Comparison of ENCODE assay signal across 8 cellular contexts in the genomic region with DNA sequence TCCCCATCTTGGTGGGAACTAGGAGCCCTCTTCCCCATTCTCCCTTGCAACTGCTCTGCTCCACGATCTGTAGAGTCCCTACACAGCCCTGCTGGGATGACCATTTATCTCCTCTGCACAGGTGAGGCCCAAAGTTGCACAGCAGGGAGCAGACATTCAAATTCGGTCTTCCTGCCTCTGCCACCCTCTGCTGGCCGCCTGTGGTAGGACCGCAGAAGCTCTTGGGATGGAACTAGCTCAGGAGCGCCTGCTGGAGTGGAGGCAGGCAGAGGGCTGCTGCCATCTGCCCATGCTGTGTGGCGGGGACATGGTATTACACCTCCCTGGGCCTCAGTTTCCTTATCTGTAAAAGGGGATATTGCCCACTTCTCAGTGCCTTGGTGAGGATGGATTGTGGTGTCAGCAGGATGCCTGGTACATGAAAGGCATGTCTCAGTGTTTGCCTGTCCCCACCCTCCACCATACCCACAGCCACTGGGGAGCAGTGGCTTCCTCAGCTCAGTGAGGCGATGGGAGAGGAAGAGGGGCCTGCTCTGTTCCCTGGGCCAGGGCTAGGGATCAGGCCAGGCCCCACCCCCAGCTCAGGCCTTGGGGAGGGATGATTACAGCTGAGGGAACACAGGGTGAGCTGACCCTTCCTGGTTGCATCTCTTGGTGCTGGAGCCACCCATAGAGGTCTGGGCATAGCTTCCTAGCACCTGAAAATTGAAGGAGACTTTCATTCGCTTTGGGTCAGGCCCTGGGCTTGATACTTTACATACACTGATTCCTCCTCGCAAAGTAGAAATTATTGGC. TPM values are rescaled to one million over a fixed set of nuclear protein-coding genes. Genes with fewer than 3 reads are reported as not detected.
DNase-seq lines count a peak whose midpoint lies in the region; ATAC-seq and TF ChIP-seq lines count a peak whose summit lies in the region.

No MANE protein-coding gene starts in this region.

- no peak for TF ChIP-seq EP300 in transverse colon (IDR thresholded peaks at IDR 0.05; ENCODE audit: low read depth)

- in situ Hi-C loops in transverse colon (cut with MboI; ENCODE audit: low pct_ligation_motif_present in 1 of 4, low pct_unique_long_range_greater_than_20kb in 1 of 4, low sequenced_read_pairs in 3 of 4) = loop anchor here in 2 of 4 donors (5.0 kb wide), 2 partner anchors 39 to 44 kb away; no protein-coding TSS in a partner anchor

- intact Hi-C loops in transverse colon (cut with DNase I; ENCODE audit: low total_unique reads) = loop anchor here (1.0 kb wide), 1 partner anchor 44 kb away; no protein-coding TSS in a partner anchor

- no peaks in the 10 kb centered on the region for H3K4me1 ChIP-seq in SJCRH30
- H3K4me1 ChIP-seq in transverse colon = peaks cover 39 to 74% (median 54%) of the 10 kb centered on the region in 4 donors

- H3K36me3 ChIP-seq in MG63 (no peaks in the 10 kb centered on the region), SJCRH30 (no peaks in the 10 kb centered on the region), transverse colon (no peaks in the 10 kb centered on the region)

- H3K9me3 ChIP-seq in MG63 = no peaks in the 10 kb centered on the region
- H3K9me3 ChIP-seq in SJCRH30 (replicated peaks) = no peaks in the 10 kb centered on the region
- no peaks in the 10 kb centered on the region for H3K9me3 ChIP-seq in transverse colon

- H3K36me3 Mint-ChIP-seq in osteocyte (ENCODE audit: unreplicated experiment) = no peaks in the 10 kb centered on the region

- H3K9me3 Mint-ChIP-seq in osteocyte (ENCODE audit: unreplicated experiment) = no peaks in the 10 kb centered on the region

- ATAC-seq in GM21825 (IDR thresholded peaks at IDR 0.05; ENCODE audit: unreplicated experiment) = peak; percentile 89

- no peak overlapping the region for H3K4me3 Mint-ChIP-seq in osteocyte (ENCODE audit: unreplicated experiment)

- 31% methylated on average over 9 of the region's 9 CpGs; no CpG with 5 or more reads in 1 of the 2 donors for WGBS in transverse colon (ENCODE audit: low coverage in 1 of 2), 2 donors

- TF ChIP-seq CTCF in osteocyte (IDR thresholded peaks at IDR 0.05) (peak; percentile 94), transverse colon (IDR thresholded peaks at IDR 0.05) (peak; percentile 91 to 98 (median 96))

- no peaks in the 10 kb centered on the region for H3K27me3 Mint-ChIP-seq in osteocyte (ENCODE audit: unreplicated experiment)

- no peak for TF ChIP-seq POLR2A in transverse colon (IDR thresholded peaks at IDR 0.05)

- H3K27ac Mint-ChIP-seq in osteocyte (ENCODE audit: unreplicated experiment) = no peak overlapping the region

- no peak overlapping the region for H3K4me3 ChIP-seq in MG63
- H3K4me3 ChIP-seq in SJCRH30 = no peak overlapping the region
- no peak overlapping the region for H3K4me3 ChIP-seq in transverse colon

- peaks cover 1% of the 10 kb centered on the region for H3K4me1 Mint-ChIP-seq in osteocyte (ENCODE audit: unreplicated experiment)

- H3K27me3 ChIP-seq in MG63 (no peaks in the 10 kb centered on the region), SJCRH30 (no peaks in the 10 kb centered on the region), transverse colon (no peaks in the 10 kb centered on the region)

- H3K27ac ChIP-seq in SJCRH30 (no peak overlapping the region), transverse colon (peak overlapping the region; percentile 88 to 94 (median 94))

- peak; percentile 72 for DNase-seq in EH (ENCODE audit: low read depth)
- peak; percentile 60 for DNase-seq in MG63
- peak; percentile 63 to 75 for DNase-seq in SJCRH30
- DNase-seq in activated gamma-delta T cell (lab: John Stamatoyannopoulos, UW) = peak; percentile 25
- DNase-seq in foreskin melanocyte = peak; percentile 38
- no peak for DNase-seq in osteocyte (ENCODE audit: extremely low spot score, unreplicated experiment)
- DNase-seq in transverse colon = peak; percentile 92

RNA-seq across cellular contexts. Expression of gene OMP, which starts 11.3 kb away (rescaled TPM):
- not detected in 2 replicates for total RNA-seq in MG63 (2014; rRNA removed; shearing (Covaris generic); ENCODE audit: low replicate concordance)
- total RNA-seq in SJCRH30 (2014; rRNA removed; shearing (Covaris generic)) = 0.35 and 0.67 TPM in 2 replicates
- not detected in 2 replicates for total RNA-seq in osteocyte
- 100 to 1,000 TPM in 1 of 4 donors, 10 to 100 TPM in 3; 16.0 to 126 (median 49.4) TPM for total RNA-seq in transverse colon

RNA-seq across cellular contexts. Expression of gene CAPN5, which starts 24.6 kb away (rescaled TPM):
- 2.1 and 6.1 TPM in 2 replicates for total RNA-seq in MG63 (2014; rRNA removed; shearing (Covaris generic); ENCODE audit: low replicate concordance)
- total RNA-seq in SJCRH30 (2014; rRNA removed; shearing (Covaris generic)) = 4.5 and 4.8 TPM in 2 replicates
- total RNA-seq in osteocyte (12.8 TPM in 2 replicates), transverse colon (100 to 1,000 TPM; 210 to 290 (median 214) TPM)

RNA-seq across cellular contexts. Expression of gene MYO7A, which starts 36.7 kb away (rescaled TPM):
- total RNA-seq in MG63 (2014; rRNA removed; shearing (Covaris generic); ENCODE audit: low replicate concordance) = not detected in 2 replicates
- 3.5 and 4.5 TPM in 2 replicates for total RNA-seq in SJCRH30 (2014; rRNA removed; shearing (Covaris generic))
- 0.08 TPM in 1 of 2 replicates, not detected in the other for total RNA-seq in osteocyte
- 10 to 100 TPM in 1 of 4 donors, 1 to 10 TPM in 3; 4.6 to 11.2 (median 5.5) TPM for total RNA-seq in transverse colon

RNA-seq across cellular contexts. Expression of gene B3GNT6, which starts 57.1 kb away (rescaled TPM):
- total RNA-seq in MG63 (2014; rRNA removed; shearing (Covaris generic); ENCODE audit: low replicate concordance) = not detected in 2 replicates
- not detected in 2 replicates for total RNA-seq in SJCRH30 (2014; rRNA removed; shearing (Covaris generic))
- total RNA-seq in osteocyte = not detected in 2 replicates
- total RNA-seq in transverse colon = 10 to 100 TPM; 64.7 to 88.1 (median 72.0) TPM

Comparison
In these comparisons a context has a peak if more than half of its experiments do, and no peak if none do; other contexts are left out.
1. RNA of gene OMP, which starts 11.3 kb away (total RNA-seq): 16.0 to 126 TPM in transverse colon; 0.35 to 0.67 TPM in SJCRH30, not detected in MG63 and not detected in osteocyte; every median in the first group is over 10 times any median in the second.
2. RNA of gene CAPN5, which starts 24.6 kb away (total RNA-seq): 210 to 290 TPM in transverse colon; 12.8 TPM in osteocyte, 2.1 to 6.1 TPM in MG63 and 4.5 to 4.8 TPM in SJCRH30; every median in the first group is over 10 times any median in the second.